Comparison of ENCODE assay signal across 19 cellular contexts in genomic region chr12:123748661-123749060, GRCh38. TPM values are rescaled to one million over a fixed set of nuclear protein-coding genes. Genes with fewer than 3 reads are reported as not detected.
DNase-seq lines count a peak whose midpoint lies in the region; ATAC-seq and TF ChIP-seq lines count a peak whose summit lies in the region.
"Had no signal": no experiment of that assay in that cellular context is flagged by ENCODE, and none has a peak within 500 bp of the region (broad histone marks: within the 10 kb centered on the region; RNA-seq: fewer than 3 reads in every experiment).

No MANE protein-coding gene starts in this region.

- no peaks in the 10 kb centered on the region for H3K4me1 ChIP-seq in psoas muscle
- H3K4me1 ChIP-seq: HAP-1, right lobe of liver, uterus had no signal

- H3K9me3 ChIP-seq in psoas muscle: no peaks in the 10 kb centered on the region
- H3K9me3 ChIP-seq: HAP-1, mucosa of descending colon, right lobe of liver, uterus had no signal

- ATAC-seq in psoas muscle (no peak), GM19395 (IDR thresholded peaks at IDR 0.05; ENCODE audit: unreplicated experiment) (no peak)
- ATAC-seq: activated naive CD8-positive, alpha-beta T cell treated with anti-CD3 and anti-CD28 coated beads, Interleukin-2, amount 50 U/mL, for 24 hours; mucosa of descending colon; right lobe of liver had no signal

- H3K27me3 ChIP-seq in psoas muscle (ENCODE audit: insufficient read depth in 3 of 3, low read length in 2 of 3): no peaks in the 10 kb centered on the region
- H3K27me3 ChIP-seq: right lobe of liver, uterus had no signal

- H3K4me3 ChIP-seq in psoas muscle: no peak overlapping the region
- H3K4me3 ChIP-seq: HAP-1, mucosa of descending colon, right lobe of liver, uterus had no signal

- 81 to 89% (median 83%) methylated on average over 4 of the region's 4 CpGs for WGBS in psoas muscle, 3 donors

- intact Hi-C loops in activated T-helper 2 cell treated with anti-CD3 and anti-CD28 coated beads, Interferon-gamma antibody, Interleukin-2, Interleukin-4, amounts not matched to agents 10 μg/mL and 5 μg/mL and 100 μg/mL, durations not matched to agents 14 hours and 24 hours and 36 hours (cut with micrococcal nuclease): no loop called here
- intact Hi-C loops in psoas muscle (cut with DNase I): no loop called here

- H3K4me3 Mint-ChIP-seq in activated T-helper 2 cell treated with anti-CD3 and anti-CD28 coated beads, Interferon-gamma antibody, Interleukin-2, Interleukin-4, amounts not matched to agents 10 μg/mL and 5 μg/mL and 100 μg/mL, durations not matched to agents 14 hours and 24 hours and 36 hours (ENCODE audit: low read depth): no peak overlapping the region
- H3K4me3 Mint-ChIP-seq: activated naive CD8-positive, alpha-beta T cell treated with anti-CD3 and anti-CD28 coated beads, Interleukin-2, amount 50 U/mL, for 24 hours; activated T-helper 1 cell treated with anti-CD3 and anti-CD28 coated beads, Interleukin-12 subunit alpha, Interleukin-12 subunit beta, Interleukin-2, Interleukin-4 antibody, amounts not matched to agents 30 ng/mL and 10 ng/mL and 1 ng/mL, durations not matched to agents 14 hours and 24 hours and 36 hours; central memory CD8-positive, alpha-beta T cell had no signal

- H3K4me1 Mint-ChIP-seq in activated T-helper 2 cell treated with anti-CD3 and anti-CD28 coated beads, Interferon-gamma antibody, Interleukin-2, Interleukin-4, amounts not matched to agents 10 μg/mL and 5 μg/mL and 100 μg/mL, durations not matched to agents 14 hours and 24 hours and 36 hours (ENCODE audit: low read depth): peaks cover 22% of the 10 kb centered on the region
- H3K4me1 Mint-ChIP-seq: central memory CD8-positive, alpha-beta T cell had no signal

- H3K27me3 Mint-ChIP-seq in activated T-helper 2 cell treated with anti-CD3 and anti-CD28 coated beads, Interferon-gamma antibody, Interleukin-2, Interleukin-4, amounts not matched to agents 10 μg/mL and 5 μg/mL and 100 μg/mL, durations not matched to agents 14 hours and 24 hours and 36 hours (ENCODE audit: low read depth): no peaks in the 10 kb centered on the region
- H3K27me3 Mint-ChIP-seq: activated naive CD8-positive, alpha-beta T cell treated with anti-CD3 and anti-CD28 coated beads, Interleukin-2, amount 50 U/mL, for 24 hours; central memory CD8-positive, alpha-beta T cell had no signal

- peaks cover 4 to 87% of the 10 kb centered on the region in 2 donors for H3K36me3 ChIP-seq in psoas muscle (ENCODE audit: insufficient read depth in 1 of 2, low read depth in 1 of 2)
- H3K36me3 ChIP-seq: uterus had no signal

- DNase-seq in HPDE6-E6E7 (ENCODE audit: extremely low spot score) (peak; percentile 58), glomerular visceral epithelial cell (ENCODE audit: extremely low spot score) (peak; percentile 77), stromal cell of bone marrow (ENCODE audit: low read depth) (peak; percentile 18), cerebellum (ENCODE audit: low spot score) (no peak), psoas muscle (no peak)
- DNase-seq in activated T-helper 2 cell treated with anti-CD3 and anti-CD28 coated beads, Interferon-gamma antibody, Interleukin-2, Interleukin-4, amounts not matched to agents 10 μg/mL and 5 μg/mL and 100 μg/mL, durations not matched to agents 14 hours and 24 hours and 36 hours (ENCODE audit: low spot score): no peak
- DNase-seq: activated naive CD8-positive, alpha-beta T cell treated with anti-CD3 and anti-CD28 coated beads, Interleukin-2, amount 50 U/mL, for 24 hours; Karpas-422; mucosa of descending colon; NCI-H1417; NCI-H69; occipital lobe; right lobe of liver; T-helper 2 cell; uterus had no signal

- H3K27ac Mint-ChIP-seq in activated T-helper 2 cell treated with anti-CD3 and anti-CD28 coated beads, Interferon-gamma antibody, Interleukin-2, Interleukin-4, amounts not matched to agents 10 μg/mL and 5 μg/mL and 100 μg/mL, durations not matched to agents 14 hours and 24 hours and 36 hours: peak overlapping the region; percentile 33

- peaks cover 77% of the 10 kb centered on the region for H3K36me3 Mint-ChIP-seq in activated T-helper 2 cell treated with anti-CD3 and anti-CD28 coated beads, Interferon-gamma antibody, Interleukin-2, Interleukin-4, amounts not matched to agents 10 μg/mL and 5 μg/mL and 100 μg/mL, durations not matched to agents 14 hours and 24 hours and 36 hours (ENCODE audit: low read depth)

- H3K9me3 Mint-ChIP-seq in activated T-helper 2 cell treated with anti-CD3 and anti-CD28 coated beads, Interferon-gamma antibody, Interleukin-2, Interleukin-4, amounts not matched to agents 10 μg/mL and 5 μg/mL and 100 μg/mL, durations not matched to agents 14 hours and 24 hours and 36 hours: no peaks in the 10 kb centered on the region
- H3K9me3 Mint-ChIP-seq: activated naive CD8-positive, alpha-beta T cell treated with anti-CD3 and anti-CD28 coated beads, Interleukin-2, amount 50 U/mL, for 24 hours; activated T-helper 1 cell treated with anti-CD3 and anti-CD28 coated beads, Interleukin-12 subunit alpha, Interleukin-12 subunit beta, Interleukin-2, Interleukin-4 antibody, amounts not matched to agents 30 ng/mL and 10 ng/mL and 1 ng/mL, durations not matched to agents 14 hours and 24 hours and 36 hours; central memory CD8-positive, alpha-beta T cell had no signal

- TF ChIP-seq CTCF in psoas muscle (IDR thresholded peaks at IDR 0.05): no peak

- no peak overlapping the region for H3K27ac ChIP-seq in psoas muscle
- H3K27ac ChIP-seq: right lobe of liver, uterus had no signal

RNA-seq across cellular contexts. Expression of gene DNAH10, which starts 13.4 kb away (rescaled TPM):
- total RNA-seq in activated T-helper 2 cell treated with anti-CD3 and anti-CD28 coated beads, Interferon-gamma antibody, Interleukin-2, Interleukin-4, amounts not matched to agents 10 μg/mL and 5 μg/mL and 100 μg/mL, durations not matched to agents 14 hours and 24 hours and 36 hours: 0.25 and 0.41 TPM in 2 replicates
- total RNA-seq in cerebellum: 2.1 TPM
- total RNA-seq in psoas muscle: under 1 TPM in 3 of 4 donors, not detected in 1; 0.04 to 0.84 (median 0.59) TPM
- polyA plus RNA-seq in psoas muscle: under 1 TPM; 0.01 to 0.38 (median 0.10) TPM

RNA-seq across cellular contexts. Expression of gene ATP6V0A2, which starts 36.5 kb away (rescaled TPM):
- 115 and 122 TPM in 2 replicates for total RNA-seq in activated T-helper 2 cell treated with anti-CD3 and anti-CD28 coated beads, Interferon-gamma antibody, Interleukin-2, Interleukin-4, amounts not matched to agents 10 μg/mL and 5 μg/mL and 100 μg/mL, durations not matched to agents 14 hours and 24 hours and 36 hours
- total RNA-seq in cerebellum (30.7 TPM), psoas muscle (10 to 100 TPM; 11.7 to 20.7 (median 18.8) TPM)
- polyA plus RNA-seq in psoas muscle: 10 to 100 TPM in 1 of 3 donors, 1 to 10 TPM in 2; 5.1 to 12.0 (median 8.4) TPM

Comparison
In these comparisons a context has a peak if more than half of its experiments do, and no peak if none do; other contexts are left out.
1. DNase-seq: peak in HPDE6-E6E7 (single experiment), glomerular visceral epithelial cell (single experiment) and stromal cell of bone marrow (single experiment); none in activated T-helper 2 cell treated with anti-CD3 and anti-CD28 coated beads, Interferon-gamma antibody, Interleukin-2, Interleukin-4, amounts not matched to agents 10 μg/mL and 5 μg/mL and 100 μg/mL, durations not matched to agents 14 hours and 24 hours and 36 hours (single experiment), cerebellum (single experiment) and psoas muscle (0 of 2).